In genomic region chr1:59743324-59744108, GRCh38 we compare ENCODE assay signal across 11 cellular contexts.
A peak's percentile ranks its signal among the peaks of the same experiment; 100 is the strongest.
DNase-seq lines count a peak whose midpoint lies in the region; ATAC-seq and TF ChIP-seq lines count a peak whose summit lies in the region.
"Had no signal": no experiment of that assay in that cellular context is flagged by ENCODE, and none has a peak within 500 bp of the region (broad histone marks: within the 10 kb centered on the region; RNA-seq: fewer than 3 reads in every experiment).

No MANE protein-coding gene starts in this region.

- intact Hi-C loops in dendritic cell treated with granulocyte-macrophage colony-stimulating factor and Interleukin-4, amounts not matched to agents 40 ng/mL and 50 ng/mL, for 4 days (cut with micrococcal nuclease): no loop called here
- intact Hi-C loops in lower leg skin (cut with DNase I; ENCODE audit: low total_unique reads): no loop called here

- WGBS in lower leg skin, 2 donors: 44 to 62% methylated on average over 3 of the region's 3 CpGs

- TF ChIP-seq CTCF in NB4 (IDR thresholded peaks at IDR 0.05; ENCODE audit: low read depth, low read length) (no peak), lower leg skin (IDR thresholded peaks at IDR 0.05) (no peak)

- no peaks in the 10 kb centered on the region for H3K27me3 Mint-ChIP-seq in dendritic cell treated with granulocyte-macrophage colony-stimulating factor and Interleukin-4, amounts not matched to agents 40 ng/mL and 50 ng/mL, for 4 days
- no peaks in the 10 kb centered on the region for H3K27me3 Mint-ChIP-seq in activated T-cell treated with anti-CD3 and anti-CD28 coated beads, Interleukin-2, amount 50 U/mL, for 24 hours

- H3K4me1 Mint-ChIP-seq in dendritic cell treated with granulocyte-macrophage colony-stimulating factor and Interleukin-4, amounts not matched to agents 40 ng/mL and 50 ng/mL, for 4 days (ENCODE audit: low read depth): peaks cover 37% of the 10 kb centered on the region
- no peaks in the 10 kb centered on the region for H3K4me1 Mint-ChIP-seq in activated T-cell treated with anti-CD3 and anti-CD28 coated beads, Interleukin-2, amount 50 U/mL, for 24 hours (ENCODE audit: low read depth)

- peaks cover 0 to 23% (median 9%) of the 10 kb centered on the region in 5 donors for H3K4me1 ChIP-seq in subcutaneous abdominal adipose tissue (ENCODE audit: control insufficient read depth in 5 of 5, insufficient read depth in 5 of 5, low read length in 5 of 5)

- H3K4me3 ChIP-seq in NB4 (ENCODE audit: low read depth, low read length) (no peak overlapping the region), lower leg skin (ENCODE audit: low read depth, poor library complexity, severe bottlenecking) (no peak overlapping the region), subcutaneous abdominal adipose tissue (ENCODE audit: low read depth in 1 of 5, low read length in 5 of 5) (no peak overlapping the region)

- peaks cover 8% of the 10 kb centered on the region for H3K9me3 Mint-ChIP-seq in dendritic cell treated with granulocyte-macrophage colony-stimulating factor and Interleukin-4, amounts not matched to agents 40 ng/mL and 50 ng/mL, for 4 days
- H3K9me3 Mint-ChIP-seq in activated T-cell treated with anti-CD3 and anti-CD28 coated beads, Interleukin-2, amount 50 U/mL, for 24 hours: no peaks in the 10 kb centered on the region

- H3K27ac ChIP-seq in subcutaneous abdominal adipose tissue (ENCODE audit: low read depth, low read length): peak overlapping the region; percentile 51

- ATAC-seq in HG02798 (IDR thresholded peaks at IDR 0.05; ENCODE audit: poor library complexity, unreplicated experiment) (no peak), HG03521 (IDR thresholded peaks at IDR 0.05; ENCODE audit: unreplicated experiment) (no peak)

- H3K27me3 ChIP-seq in subcutaneous abdominal adipose tissue (ENCODE audit: control insufficient read depth in 5 of 5, insufficient read depth in 4 of 5, low read length in 5 of 5): no peaks in the 10 kb centered on the region

- no peaks in the 10 kb centered on the region for H3K36me3 ChIP-seq in subcutaneous abdominal adipose tissue (ENCODE audit: control insufficient read depth in 5 of 5, insufficient read depth in 5 of 5, low read length in 5 of 5)

- DNase-seq in NB4 (ENCODE audit: low read depth) (peak; percentile 34), lower leg skin (ENCODE audit: low spot score in 2 of 2) (peak; percentile 72 to 81), NCI-H226 (no peak)
- no peak for DNase-seq in activated T-cell treated with anti-CD3 and anti-CD28 coated beads, Interleukin-2, amount 50 U/mL, for 24 hours
- DNase-seq: activated effector memory CD4-positive, alpha-beta T cell treated with Interleukin-2 at 50 U/mL for 16 hours; islet precursor cell; NCI-H1092 had no signal

- H3K27ac Mint-ChIP-seq in dendritic cell treated with granulocyte-macrophage colony-stimulating factor and Interleukin-4, amounts not matched to agents 40 ng/mL and 50 ng/mL, for 4 days: peak overlapping the region; percentile 78
- no peak overlapping the region for H3K27ac Mint-ChIP-seq in activated T-cell treated with anti-CD3 and anti-CD28 coated beads, Interleukin-2, amount 50 U/mL, for 24 hours

- H3K36me3 Mint-ChIP-seq in dendritic cell treated with granulocyte-macrophage colony-stimulating factor and Interleukin-4, amounts not matched to agents 40 ng/mL and 50 ng/mL, for 4 days (ENCODE audit: low read depth): no peaks in the 10 kb centered on the region
- H3K36me3 Mint-ChIP-seq in activated T-cell treated with anti-CD3 and anti-CD28 coated beads, Interleukin-2, amount 50 U/mL, for 24 hours (ENCODE audit: low read depth): no peaks in the 10 kb centered on the region

- H3K9ac ChIP-seq in subcutaneous abdominal adipose tissue (ENCODE audit: low read length in 5 of 5): no peak overlapping the region

- TF ChIP-seq POLR2A in NB4 (IDR thresholded peaks at IDR 0.05; ENCODE audit: extremely low read depth, insufficient read length) (no peak), lower leg skin (IDR thresholded peaks at IDR 0.05) (no peak)

- peak overlapping the region; percentile 37 for H3K4me3 Mint-ChIP-seq in dendritic cell treated with granulocyte-macrophage colony-stimulating factor and Interleukin-4, amounts not matched to agents 40 ng/mL and 50 ng/mL, for 4 days
- no peak overlapping the region for H3K4me3 Mint-ChIP-seq in activated T-cell treated with anti-CD3 and anti-CD28 coated beads, Interleukin-2, amount 50 U/mL, for 24 hours

- no peaks in the 10 kb centered on the region for H3K9me3 ChIP-seq in subcutaneous abdominal adipose tissue (ENCODE audit: control insufficient read depth in 5 of 5, low read length in 5 of 5)

Comparison
In these comparisons a context has a peak if more than half of its experiments do, and no peak if none do; other contexts are left out.
1. DNase-seq: peak in NB4 (single experiment) and lower leg skin (2 of 2); none in activated T-cell treated with anti-CD3 and anti-CD28 coated beads, Interleukin-2, amount 50 U/mL, for 24 hours (single experiment) and NCI-H226 (single experiment).